ENCODE assay signal across 25 cellular contexts in genomic region chr7:22669692-22670421, GRCh38. TPM values are rescaled to one million over a fixed set of nuclear protein-coding genes. Genes with fewer than 3 reads are reported as not detected.
"Had no signal": no experiment of that assay in that cellular context is flagged by ENCODE, and none has a peak within 500 bp of the region (broad histone marks: within the 10 kb centered on the region; RNA-seq: fewer than 3 reads in every experiment).

No MANE protein-coding gene starts in this region.

- H3K36me3 ChIP-seq: neutrophil, pancreas, right atrium auricular region, vagina had no signal

- H3K9me3 ChIP-seq: neutrophil, pancreas, psoas muscle, right atrium auricular region, vagina had no signal

- H3K4me1 ChIP-seq: pancreas, psoas muscle, right atrium auricular region, vagina had no signal

- H3K4me2 ChIP-seq: hepatocyte had no signal

- H3K27ac Mint-ChIP-seq: activated CD4-positive, alpha-beta memory T cell treated with anti-CD3 and anti-CD28 coated beads, Interleukin-2, amount 10 ng/mL, durations not matched to agents 7 days and 5 days; activated CD4-positive, alpha-beta T cell treated with anti-CD3 and anti-CD28 coated beads, Interleukin-2, amount 10 ng/mL, durations not matched to agents 24 days and 14 days; activated naive CD4-positive, alpha-beta T cell treated with anti-CD3 and anti-CD28 coated beads, Interleukin-2, amount 50 U/mL, for 24 hours; brain; dendritic cell treated with granulocyte-macrophage colony-stimulating factor and Interleukin-4, amounts not matched to agents 40 ng/mL and 50 ng/mL, for 4 days; natural killer cell treated with Interleukin-12 subunit alpha and Interleukin-12 subunit beta and Interleukin-15 and Interleukin-18, amount 100 ng/mL, for 72 hours; T-helper 1 cell treated with Interleukin-12 subunit alpha and Interleukin-12 subunit beta and Interleukin-4 antibody, amounts not matched to agents 30 μg/mL and 1 μg/mL, for 36 hours; type B pancreatic cell had no signal

- H2AFZ ChIP-seq: hepatocyte had no signal

- H3K36me3 Mint-ChIP-seq: brain, type B pancreatic cell had no signal

- ATAC-seq: activated CD4-positive, CD25-positive, alpha-beta regulatory T cell treated with anti-CD3 and anti-CD28 coated beads, Interleukin-2, amount 50 U/mL, for 24 hours; left ventricle myocardium superior; natural killer cell treated with Interleukin-12 subunit alpha and Interleukin-12 subunit beta and Interleukin-15 and Interleukin-18, amount 100 ng/mL, for 72 hours; pancreas; psoas muscle had no signal

- H3K27me3 Mint-ChIP-seq: activated naive CD4-positive, alpha-beta T cell treated with anti-CD3 and anti-CD28 coated beads, Interleukin-2, amount 50 U/mL, for 24 hours; brain; stimulated activated naive CD8-positive, alpha-beta T cell treated with anti-CD3 and anti-CD28 coated beads, Interleukin-15, Interleukin-2, amounts not matched to agents 100 ng/mL and 50 ng/mL, for 24 hours; type B pancreatic cell had no signal

- H3K27me3 ChIP-seq: hepatocyte, neutrophil, pancreas, right atrium auricular region, vagina had no signal

- H3K27ac ChIP-seq: hepatocyte, neutrophil, pancreas, psoas muscle, right atrium auricular region, vagina had no signal

- FAIRE-seq: frontal cortex, pancreas had no signal

- H3K4me3 ChIP-seq: hepatocyte, pancreas, psoas muscle, right atrium auricular region, vagina had no signal

- H3K4me3 Mint-ChIP-seq: activated CD4-positive, alpha-beta memory T cell treated with anti-CD3 and anti-CD28 coated beads, Interleukin-2, amount 10 ng/mL, durations not matched to agents 7 days and 5 days; activated CD4-positive, alpha-beta T cell treated with anti-CD3 and anti-CD28 coated beads, Interleukin-2, amount 10 ng/mL, durations not matched to agents 24 days and 14 days; activated naive CD4-positive, alpha-beta T cell treated with anti-CD3 and anti-CD28 coated beads, Interleukin-2, amount 50 U/mL, for 24 hours; brain; dendritic cell treated with granulocyte-macrophage colony-stimulating factor and Interleukin-4, amounts not matched to agents 40 ng/mL and 50 ng/mL, for 4 days; natural killer cell treated with Interleukin-12 subunit alpha and Interleukin-12 subunit beta and Interleukin-15 and Interleukin-18, amount 100 ng/mL, for 72 hours; stimulated activated naive CD8-positive, alpha-beta T cell treated with anti-CD3 and anti-CD28 coated beads, Interleukin-15, Interleukin-2, amounts not matched to agents 100 ng/mL and 50 ng/mL, for 24 hours; T-helper 1 cell treated with Interleukin-12 subunit alpha and Interleukin-12 subunit beta and Interleukin-4 antibody, amounts not matched to agents 30 μg/mL and 1 μg/mL, for 36 hours; type B pancreatic cell had no signal

- DNase-seq: activated CD4-positive, alpha-beta memory T cell treated with anti-CD3 and anti-CD28 coated beads, Interleukin-2, amount 10 ng/mL, durations not matched to agents 7 days and 5 days; activated CD4-positive, alpha-beta T cell treated with anti-CD3 and anti-CD28 coated beads, Interleukin-2, amount 10 ng/mL, durations not matched to agents 24 days and 14 days; activated gamma-delta T cell treated with Interleukin-2 at 50 U/mL for 16 hours; aorta; effector CD4-positive, alpha-beta T cell; glutamatergic neuron; left ventricle myocardium superior; mammary epithelial cell; pancreas; psoas muscle; stimulated activated CD4-positive, alpha-beta T cell treated with anti-CD3 and anti-CD28 coated beads, Interleukin-4, amount 100 ng/mL, for 24 hours; substantia nigra had no signal

- H3K9me3 Mint-ChIP-seq: dendritic cell treated with granulocyte-macrophage colony-stimulating factor and Interleukin-4, amounts not matched to agents 40 ng/mL and 50 ng/mL, for 4 days had no signal

- H3K79me2 ChIP-seq: hepatocyte had no signal

RNA-seq across cellular contexts. Expression of gene IL6, which starts 57.1 kb away (rescaled TPM):
- total RNA-seq: frontal cortex had no signal
- polyA plus RNA-seq: mammary epithelial cell had no signal
